Comparison of ENCODE assay signal across 20 cellular contexts in the genomic region with DNA sequence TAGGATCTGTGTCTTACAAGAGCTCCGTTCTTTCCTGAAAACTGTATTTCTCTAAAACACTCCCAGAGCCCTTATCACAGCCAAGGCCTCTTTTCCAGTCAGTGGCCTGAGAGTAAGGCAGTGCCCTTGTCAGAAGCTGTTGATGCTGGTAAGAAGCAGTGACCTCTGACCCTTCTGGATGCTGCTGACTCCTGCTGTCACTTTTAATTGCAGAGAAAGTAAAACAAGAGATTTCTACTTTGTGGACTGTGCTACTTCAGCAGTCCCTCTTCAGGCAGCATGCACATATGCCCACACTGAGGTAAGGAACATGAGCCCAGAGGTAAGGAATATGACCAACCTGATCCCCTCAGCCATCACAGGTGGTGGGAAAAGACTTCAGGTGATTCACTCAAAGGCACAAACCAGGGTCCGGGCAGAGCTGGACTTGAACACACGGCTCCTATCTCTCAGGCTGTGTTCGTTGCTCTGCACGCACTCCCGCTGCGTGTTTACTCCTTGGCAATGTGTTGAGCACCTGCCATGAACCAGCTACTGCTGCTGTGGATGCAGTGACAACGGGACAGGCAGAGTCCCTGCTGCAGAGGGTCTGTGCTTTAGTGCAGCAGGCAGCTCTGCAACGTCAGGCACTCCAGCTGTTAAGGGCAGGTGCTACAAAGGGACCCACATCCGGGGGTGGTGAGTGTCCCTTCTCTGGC.
DNase-seq lines count a peak whose midpoint lies in the region; ATAC-seq, FAIRE-seq and TF ChIP-seq lines count a peak whose summit lies in the region.
"Had no signal": no experiment of that assay in that cellular context is flagged by ENCODE, and none has a peak within 500 bp of the region (broad histone marks: within the 10 kb centered on the region; RNA-seq: fewer than 3 reads in every experiment).

No MANE protein-coding gene starts in this region.

- no peaks in the 10 kb centered on the region for H3K36me3 Mint-ChIP-seq in activated naive CD4-positive, alpha-beta T cell treated with anti-CD3 and anti-CD28 coated beads for 36 hours (ENCODE audit: low read depth)
- H3K36me3 Mint-ChIP-seq in nephron (ENCODE audit: low read depth) (no peaks in the 10 kb centered on the region), type B pancreatic cell (no peaks in the 10 kb centered on the region)
- H3K36me3 Mint-ChIP-seq: CD14-positive monocyte, T-cell had no signal

- no peaks in the 10 kb centered on the region for H3K4me1 Mint-ChIP-seq in activated naive CD4-positive, alpha-beta T cell treated with anti-CD3 and anti-CD28 coated beads for 36 hours (ENCODE audit: low read depth)
- H3K4me1 Mint-ChIP-seq in nephron (peaks cover 14% of the 10 kb centered on the region), type B pancreatic cell (ENCODE audit: unreplicated experiment) (peaks cover 7% of the 10 kb centered on the region)
- H3K4me1 Mint-ChIP-seq: CD14-positive monocyte had no signal

- no peak for TF ChIP-seq CTCF in nephron (IDR thresholded peaks at IDR 0.05; ENCODE audit: unreplicated experiment in 3 of 3)
- TF ChIP-seq CTCF in type B pancreatic cell (conservative IDR thresholded peaks at IDR 0.05): no peak

- intact Hi-C loops in activated naive CD4-positive, alpha-beta T cell treated with anti-CD3 and anti-CD28 coated beads for 36 hours (cut with micrococcal nuclease): no loop called here

- no peaks in the 10 kb centered on the region for H3K27me3 Mint-ChIP-seq in activated naive CD4-positive, alpha-beta T cell treated with anti-CD3 and anti-CD28 coated beads for 36 hours (ENCODE audit: low read depth)
- H3K27me3 Mint-ChIP-seq in nephron (ENCODE audit: low read depth) (peaks cover 10% of the 10 kb centered on the region), type B pancreatic cell (no peaks in the 10 kb centered on the region)

- peak; percentile 32 for DNase-seq in activated naive CD4-positive, alpha-beta T cell treated with anti-CD3 and anti-CD28 coated beads for 36 hours
- DNase-seq in activated naive CD4-positive, alpha-beta T cell treated with Interleukin-2 at 50 U/mL for 16 hours: no peak
- DNase-seq in SHP77 treated with DMSO at 0.1 percent for 48 hours (lab: John Stamatoyannopoulos, UW) (peak; percentile 28), type B pancreatic cell (ENCODE audit: extremely low spot score, unreplicated experiment) (peak; percentile 34), RCC 7860 (ENCODE audit: low spot score) (no peak)
- DNase-seq: cortex of kidney, GF-D8, KG1, mesendoderm, NCI-H774, Right ventricle myocardium superior, T-cell had no signal

- no peak overlapping the region for H3K4me3 Mint-ChIP-seq in activated naive CD4-positive, alpha-beta T cell treated with anti-CD3 and anti-CD28 coated beads for 36 hours
- no peak overlapping the region for H3K4me3 Mint-ChIP-seq in nephron
- no peak overlapping the region for H3K4me3 Mint-ChIP-seq in type B pancreatic cell
- H3K4me3 Mint-ChIP-seq: CD14-positive monocyte, T-cell had no signal

- ATAC-seq in SK-N-SH treated with all-trans-retinoic acid at 6 μM for 48 hours (no peak), GM21390 (IDR thresholded peaks at IDR 0.05; ENCODE audit: unreplicated experiment) (no peak)
- ATAC-seq: activated CD4-positive, CD25-positive, alpha-beta regulatory T cell treated with anti-CD3 and anti-CD28 coated beads, Interleukin-2, amount 50 U/mL, for 24 hours; right lobe of liver had no signal

- no peaks in the 10 kb centered on the region for H3K9me3 Mint-ChIP-seq in activated naive CD4-positive, alpha-beta T cell treated with anti-CD3 and anti-CD28 coated beads for 36 hours
- H3K9me3 Mint-ChIP-seq in nephron: peaks cover 3% of the 10 kb centered on the region
- H3K9me3 Mint-ChIP-seq in type B pancreatic cell: no peaks in the 10 kb centered on the region
- H3K9me3 Mint-ChIP-seq: activated T-helper 2 cell treated with anti-CD3 and anti-CD28 coated beads, Interferon-gamma antibody, Interleukin-2, Interleukin-4, amounts not matched to agents 10 μg/mL and 5 μg/mL and 100 μg/mL, durations not matched to agents 14 hours and 24 hours and 36 hours; T-cell had no signal

- CTCF ChIA-PET in activated naive CD4-positive, alpha-beta T cell treated with anti-CD3 and anti-CD28 coated beads for 36 hours (lab: Charles Lee): no interaction called here

- FAIRE-seq in RCC 7860 (lab: Jason Lieb, UNC): no peak
- FAIRE-seq: pancreas had no signal

- no peak overlapping the region for H3K27ac Mint-ChIP-seq in activated naive CD4-positive, alpha-beta T cell treated with anti-CD3 and anti-CD28 coated beads for 36 hours
- H3K27ac Mint-ChIP-seq in nephron (peak overlapping the region in 2 of 3 experiments; percentile 15 to 21), type B pancreatic cell (peak overlapping the region; percentile 48)
- H3K27ac Mint-ChIP-seq: activated T-helper 2 cell treated with anti-CD3 and anti-CD28 coated beads, Interferon-gamma antibody, Interleukin-2, Interleukin-4, amounts not matched to agents 10 μg/mL and 5 μg/mL and 100 μg/mL, durations not matched to agents 14 hours and 24 hours and 36 hours; T-cell had no signal

TF ChIP-seq in SK-N-SH treated with all-trans-retinoic acid at 6 μM for 48 hours, 23 proteins besides CTCF, POLR2A, EP300 and RAD21:
- TF ChIP-seq ZFP30 (CRISPR knock-in tag; IDR thresholded peaks at IDR 0.05): no peak
- TF ChIP-seq, protein P1, sequence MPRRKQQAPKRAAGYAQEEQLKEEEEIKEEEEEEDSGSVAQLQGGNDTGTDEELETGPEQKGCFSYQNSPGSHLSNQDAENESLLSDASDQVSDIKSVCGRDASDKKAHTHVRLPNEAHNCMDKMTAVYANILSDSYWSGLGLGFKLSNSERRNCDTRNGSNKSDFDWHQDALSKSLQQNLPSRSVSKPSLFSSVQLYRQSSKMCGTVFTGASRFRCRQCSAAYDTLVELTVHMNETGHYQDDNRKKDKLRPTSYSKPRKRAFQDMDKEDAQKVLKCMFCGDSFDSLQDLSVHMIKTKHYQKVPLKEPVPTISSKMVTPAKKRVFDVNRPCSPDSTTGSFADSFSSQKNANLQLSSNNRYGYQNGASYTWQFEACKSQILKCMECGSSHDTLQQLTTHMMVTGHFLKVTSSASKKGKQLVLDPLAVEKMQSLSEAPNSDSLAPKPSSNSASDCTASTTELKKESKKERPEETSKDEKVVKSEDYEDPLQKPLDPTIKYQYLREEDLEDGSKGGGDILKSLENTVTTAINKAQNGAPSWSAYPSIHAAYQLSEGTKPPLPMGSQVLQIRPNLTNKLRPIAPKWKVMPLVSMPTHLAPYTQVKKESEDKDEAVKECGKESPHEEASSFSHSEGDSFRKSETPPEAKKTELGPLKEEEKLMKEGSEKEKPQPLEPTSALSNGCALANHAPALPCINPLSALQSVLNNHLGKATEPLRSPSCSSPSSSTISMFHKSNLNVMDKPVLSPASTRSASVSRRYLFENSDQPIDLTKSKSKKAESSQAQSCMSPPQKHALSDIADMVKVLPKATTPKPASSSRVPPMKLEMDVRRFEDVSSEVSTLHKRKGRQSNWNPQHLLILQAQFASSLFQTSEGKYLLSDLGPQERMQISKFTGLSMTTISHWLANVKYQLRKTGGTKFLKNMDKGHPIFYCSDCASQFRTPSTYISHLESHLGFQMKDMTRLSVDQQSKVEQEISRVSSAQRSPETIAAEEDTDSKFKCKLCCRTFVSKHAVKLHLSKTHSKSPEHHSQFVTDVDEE (CRISPR knock-in tag; IDR thresholded peaks at IDR 0.05): no peak
- TF ChIP-seq GLIS3 (CRISPR knock-in tag; IDR thresholded peaks at IDR 0.05): no peak
- no peak for TF ChIP-seq POU6F1 (CRISPR knock-in tag; IDR thresholded peaks at IDR 0.05; ENCODE audit: borderline replicate concordance, low read depth)
- no peak for TF ChIP-seq ZNF70 (CRISPR knock-in tag; IDR thresholded peaks at IDR 0.05)
- no peak for TF ChIP-seq RARB (CRISPR knock-in tag; IDR thresholded peaks at IDR 0.05)
- TF ChIP-seq ARNTL (CRISPR knock-in tag; IDR thresholded peaks at IDR 0.05; ENCODE audit: borderline replicate concordance, low read depth): no peak
TF ChIP-seq in SK-N-SH treated with all-trans-retinoic acid at 6 μM for 48 hours: peak in this region for 0.

Comparison
In these comparisons a context has a peak if more than half of its experiments do, and no peak if none do; other contexts are left out.
1. DNase-seq: peak in activated naive CD4-positive, alpha-beta T cell treated with anti-CD3 and anti-CD28 coated beads for 36 hours (single experiment), SHP77 treated with DMSO at 0.1 percent for 48 hours (single experiment) and type B pancreatic cell (single experiment); none in activated naive CD4-positive, alpha-beta T cell treated with Interleukin-2 at 50 U/mL for 16 hours (single experiment) and RCC 7860 (single experiment).